Comparison of ENCODE assay signal across 19 cellular contexts in genomic region chr17:8206536-8206935, GRCh38. TPM values are rescaled to one million over a fixed set of nuclear protein-coding genes. Genes with fewer than 3 reads are reported as not detected.
A peak's percentile ranks its signal among the peaks of the same experiment; 100 is the strongest.
DNase-seq lines count a peak whose midpoint lies in the region; ATAC-seq, FAIRE-seq and TF ChIP-seq lines count a peak whose summit lies in the region.
"Had no signal": no experiment of that assay in that cellular context is flagged by ENCODE, and none has a peak within 500 bp of the region (broad histone marks: within the 10 kb centered on the region; RNA-seq: fewer than 3 reads in every experiment).

No MANE protein-coding gene starts in this region.

- peaks cover 20% of the 10 kb centered on the region for H3K4me1 ChIP-seq in Loucy (ENCODE audit: insufficient read depth, low read length, poor library complexity, severe bottlenecking)

- peak overlapping the region; percentile 44 for H3K27ac Mint-ChIP-seq in activated naive CD8-positive, alpha-beta T cell treated with anti-CD3 and anti-CD28 coated beads, Interleukin-2, amount 10 ng/mL, durations not matched to agents 7 days and 5 days
- no peak overlapping the region for H3K27ac Mint-ChIP-seq in activated naive CD8-positive, alpha-beta T cell treated with anti-CD3 and anti-CD28 coated beads, Interleukin-2, amount 50 U/mL, for 24 hours

- DNase-seq in activated naive CD8-positive, alpha-beta T cell treated with anti-CD3 and anti-CD28 coated beads, Interleukin-2, amount 10 ng/mL, durations not matched to agents 7 days and 5 days = no peak
- DNase-seq in activated naive CD8-positive, alpha-beta T cell treated with anti-CD3 and anti-CD28 coated beads, Interleukin-2, amount 50 U/mL, for 24 hours = no peak
- DNase-seq in islet precursor cell = peak; percentile 56
- DNase-seq in GM19239 (ENCODE audit: insufficient read length, low spot score) = no peak
- no peak for DNase-seq in SKM-1 treated with dmso at 0.1 percent for 144 hours (lab: John Stamatoyannopoulos, UW; ENCODE audit: unreplicated experiment)
- DNase-seq: ACHN, AML-193, DMS79 treated with DMSO at 0.1 percent for 48 hours, NCI-H1436, NCI-H1930, NCI-H226, NCI-H524, NCI-H82, OCI-M1, SIG-M5 had no signal

- H3K4me3 Mint-ChIP-seq in activated naive CD8-positive, alpha-beta T cell treated with anti-CD3 and anti-CD28 coated beads, Interleukin-2, amount 10 ng/mL, durations not matched to agents 7 days and 5 days = peak overlapping the region; percentile 21
- no peak overlapping the region for H3K4me3 Mint-ChIP-seq in activated naive CD8-positive, alpha-beta T cell treated with anti-CD3 and anti-CD28 coated beads, Interleukin-2, amount 50 U/mL, for 24 hours

- H3K9me3 Mint-ChIP-seq in activated naive CD8-positive, alpha-beta T cell treated with anti-CD3 and anti-CD28 coated beads, Interleukin-2, amount 10 ng/mL, durations not matched to agents 7 days and 5 days = no peaks in the 10 kb centered on the region
- H3K9me3 Mint-ChIP-seq in activated naive CD8-positive, alpha-beta T cell treated with anti-CD3 and anti-CD28 coated beads, Interleukin-2, amount 50 U/mL, for 24 hours = no peaks in the 10 kb centered on the region

- peaks cover 55% of the 10 kb centered on the region for H3K79me2 ChIP-seq in Loucy (ENCODE audit: insufficient read depth, low read length)

- no peaks in the 10 kb centered on the region for H3K27me3 ChIP-seq in Loucy (ENCODE audit: insufficient read depth, low read length, poor library complexity, severe bottlenecking)

- ATAC-seq in activated naive CD8-positive, alpha-beta T cell treated with anti-CD3 and anti-CD28 coated beads, Interleukin-2, amount 10 ng/mL, durations not matched to agents 7 days and 5 days (ENCODE audit: low read depth) = no peak
- ATAC-seq in activated naive CD8-positive, alpha-beta T cell treated with anti-CD3 and anti-CD28 coated beads, Interleukin-2, amount 50 U/mL, for 24 hours = no peak
- no peak for ATAC-seq in HG03135 (IDR thresholded peaks at IDR 0.05; ENCODE audit: unreplicated experiment)

- no peak overlapping the region for H3K9ac ChIP-seq in Loucy (ENCODE audit: low read depth, low read length, poor library complexity, severe bottlenecking)
- H3K9ac ChIP-seq: KMS-11 had no signal

- POLR2A ChIA-PET in activated naive CD8-positive, alpha-beta T cell treated with anti-CD3 and anti-CD28 coated beads, Interleukin-2, amount 10 ng/mL, durations not matched to agents 7 days and 5 days (lab: Charles Lee) = interaction anchor here (2.5 to 8.1 kb wide), 2 partner anchors 13 to 16 kb away, joined by 10 to 87 read pairs; no protein-coding TSS in a partner anchor

- H3K4me1 Mint-ChIP-seq in activated naive CD8-positive, alpha-beta T cell treated with anti-CD3 and anti-CD28 coated beads, Interleukin-2, amount 10 ng/mL, durations not matched to agents 7 days and 5 days = peaks cover 30% of the 10 kb centered on the region
- H3K4me1 Mint-ChIP-seq in activated naive CD8-positive, alpha-beta T cell treated with anti-CD3 and anti-CD28 coated beads, Interleukin-2, amount 50 U/mL, for 24 hours = peaks cover 24% of the 10 kb centered on the region

- peaks cover 48% of the 10 kb centered on the region for H3K36me3 Mint-ChIP-seq in activated naive CD8-positive, alpha-beta T cell treated with anti-CD3 and anti-CD28 coated beads, Interleukin-2, amount 10 ng/mL, durations not matched to agents 7 days and 5 days
- peaks cover 55% of the 10 kb centered on the region for H3K36me3 Mint-ChIP-seq in activated naive CD8-positive, alpha-beta T cell treated with anti-CD3 and anti-CD28 coated beads, Interleukin-2, amount 50 U/mL, for 24 hours (ENCODE audit: low read depth)

- H3K36me3 ChIP-seq in Loucy (ENCODE audit: insufficient read depth, low read length) = peaks cover 38% of the 10 kb centered on the region; the same call in 1 of the 2 replicates

- peak overlapping the region; percentile 70 for H3K4me2 ChIP-seq in Loucy (ENCODE audit: low read depth, low read length, poor library complexity, severe bottlenecking)
- H3K4me2 ChIP-seq: KMS-11 had no signal

- no peaks in the 10 kb centered on the region for H3K9me3 ChIP-seq in Loucy (ENCODE audit: insufficient read depth, low read depth, low read length)

- no peaks in the 10 kb centered on the region; the same call in 1 of the 2 replicates for H3F3A ChIP-seq in Loucy (ENCODE audit: low read depth)

- no peaks in the 10 kb centered on the region for H3K27me3 Mint-ChIP-seq in activated naive CD8-positive, alpha-beta T cell treated with anti-CD3 and anti-CD28 coated beads, Interleukin-2, amount 10 ng/mL, durations not matched to agents 7 days and 5 days
- no peaks in the 10 kb centered on the region for H3K27me3 Mint-ChIP-seq in activated naive CD8-positive, alpha-beta T cell treated with anti-CD3 and anti-CD28 coated beads, Interleukin-2, amount 50 U/mL, for 24 hours

- peak overlapping the region; percentile 56 for H3K4me3 ChIP-seq in Loucy (ENCODE audit: low read length, poor library complexity, severe bottlenecking)

- peaks cover 31% of the 10 kb centered on the region for H4K20me1 ChIP-seq in Loucy (ENCODE audit: insufficient read depth, low read length, poor library complexity, severe bottlenecking)

- no peaks in the 10 kb centered on the region for H3K9me2 ChIP-seq in Loucy (replicated peaks; ENCODE audit: low read depth, low read length)

- TF ChIP-seq CTCF in Loucy (conservative IDR thresholded peaks at IDR 0.05; ENCODE audit: low read length) = no peak

- no peak for FAIRE-seq in GM19239 (lab: Jason Lieb, UNC)
- FAIRE-seq: H54 had no signal

- H2AFZ ChIP-seq in Loucy (ENCODE audit: low read length) = no peak overlapping the region

RNA-seq across cellular contexts. Expression of gene AURKB, which starts 3.8 kb away (rescaled TPM):
- total RNA-seq in activated naive CD8-positive, alpha-beta T cell treated with anti-CD3 and anti-CD28 coated beads, Interleukin-2, amount 10 ng/mL, durations not matched to agents 7 days and 5 days = 100 to 1,000 TPM; 128 to 152 TPM

RNA-seq across cellular contexts. Expression of gene BORCS6, which starts 16.6 kb away (rescaled TPM):
- total RNA-seq in activated naive CD8-positive, alpha-beta T cell treated with anti-CD3 and anti-CD28 coated beads, Interleukin-2, amount 10 ng/mL, durations not matched to agents 7 days and 5 days = 10 to 100 TPM; 15.7 to 16.5 TPM

RNA-seq across cellular contexts. Expression of gene TMEM107, which starts 30.4 kb away (rescaled TPM):
- 10 to 100 TPM; 39.5 to 46.4 TPM for total RNA-seq in activated naive CD8-positive, alpha-beta T cell treated with anti-CD3 and anti-CD28 coated beads, Interleukin-2, amount 10 ng/mL, durations not matched to agents 7 days and 5 days

RNA-seq across cellular contexts. Expression of gene CTC1, which starts 41.3 kb away (rescaled TPM):
- 100 to 1,000 TPM; 129 to 130 TPM for total RNA-seq in activated naive CD8-positive, alpha-beta T cell treated with anti-CD3 and anti-CD28 coated beads, Interleukin-2, amount 10 ng/mL, durations not matched to agents 7 days and 5 days

RNA-seq across cellular contexts. Expression of gene PFAS, which starts 42.6 kb away (rescaled TPM):
- total RNA-seq in activated naive CD8-positive, alpha-beta T cell treated with anti-CD3 and anti-CD28 coated beads, Interleukin-2, amount 10 ng/mL, durations not matched to agents 7 days and 5 days = 10 to 100 TPM; 47.2 to 56.8 TPM
